20 cellular contexts compared by ENCODE assay signal in genomic region chr3:56469141-56469540, GRCh38. TPM values are rescaled to one million over a fixed set of nuclear protein-coding genes. Genes with fewer than 3 reads are reported as not detected.
DNase-seq lines count a peak whose midpoint lies in the region; ATAC-seq, FAIRE-seq and TF ChIP-seq lines count a peak whose summit lies in the region.
"Had no signal": no experiment of that assay in that cellular context is flagged by ENCODE, and none has a peak within 500 bp of the region (broad histone marks: within the 10 kb centered on the region; RNA-seq: fewer than 3 reads in every experiment).

No MANE protein-coding gene starts in this region.

- POLR2A ChIA-PET in CD4-positive, alpha-beta T cell (lab: Charles Lee) = no interaction called here

- H3K4me1 Mint-ChIP-seq in neural crest cell = peaks cover 13% of the 10 kb centered on the region
- peaks cover 22% of the 10 kb centered on the region for H3K4me1 Mint-ChIP-seq in CD4-positive, alpha-beta T cell (ENCODE audit: low read depth)

- peaks cover 30% of the 10 kb centered on the region for H3K27me3 Mint-ChIP-seq in neural crest cell (ENCODE audit: low read depth)
- H3K27me3 Mint-ChIP-seq in CD4-positive, alpha-beta T cell = peaks cover 84% of the 10 kb centered on the region

- no peak for FAIRE-seq in GM12891 (lab: Jason Lieb, UNC)
- FAIRE-seq: D721Med, GM12892, urothelium cell line had no signal

- H3K4me3 Mint-ChIP-seq in neural crest cell = peak overlapping the region; percentile 74
- H3K4me3 Mint-ChIP-seq in CD4-positive, alpha-beta T cell = no peak overlapping the region
- H3K4me3 Mint-ChIP-seq: activated T-cell treated with anti-CD3 and anti-CD28 coated beads, Interleukin-2, amount 50 U/mL, for 24 hours; T-helper 1 cell treated with Interleukin-12 subunit alpha and Interleukin-12 subunit beta and Interleukin-4 antibody, amounts not matched to agents 30 μg/mL and 1 μg/mL, for 36 hours had no signal

- H3K27ac Mint-ChIP-seq in neural crest cell (ENCODE audit: unreplicated experiment) = no peak overlapping the region
- H3K27ac Mint-ChIP-seq in CD4-positive, alpha-beta T cell = no peak overlapping the region
- H3K27ac Mint-ChIP-seq: activated T-cell treated with anti-CD3 and anti-CD28 coated beads, Interleukin-2, amount 50 U/mL, for 24 hours; T-helper 1 cell treated with Interleukin-12 subunit alpha and Interleukin-12 subunit beta and Interleukin-4 antibody, amounts not matched to agents 30 μg/mL and 1 μg/mL, for 36 hours had no signal

- peaks cover 68% of the 10 kb centered on the region for H3K27me3 ChIP-seq in CD4-positive, alpha-beta T cell (ENCODE audit: control insufficient read depth, insufficient read depth, low read length)
- H3K27me3 ChIP-seq: ovary had no signal

- CTCF ChIA-PET in CD4-positive, alpha-beta T cell (lab: Charles Lee) = no interaction called here

- no peak for ATAC-seq in CD4-positive, alpha-beta T cell (ENCODE audit: poor library complexity)

- H3K9me3 ChIP-seq in CD4-positive, alpha-beta T cell (ENCODE audit: control insufficient read depth, low read length) = no peaks in the 10 kb centered on the region
- H3K9me3 ChIP-seq: adrenal gland, ovary had no signal

- in situ Hi-C loops in G401 (cut with HindIII; ENCODE audit: low sequenced_read_pairs) = no loop called here

- no peaks in the 10 kb centered on the region for H3K9me3 Mint-ChIP-seq in neural crest cell
- H3K9me3 Mint-ChIP-seq in CD4-positive, alpha-beta T cell = peaks cover 2% of the 10 kb centered on the region
- H3K9me3 Mint-ChIP-seq: activated T-cell treated with anti-CD3 and anti-CD28 coated beads, Interleukin-2, amount 50 U/mL, for 24 hours had no signal

- intact Hi-C loops in CD4-positive, alpha-beta T cell (cut with DNase I, micrococcal nuclease) = no loop called here

- DNase-seq in DMS53 (lab: John Stamatoyannopoulos, UW) (peak; percentile 1), DMS53 treated with DMSO at 0.1 percent for 48 hours (lab: John Stamatoyannopoulos, UW; ENCODE audit: unreplicated experiment) (no peak), G401 (ENCODE audit: low spot score) (peak; percentile 43), cerebellar cortex (ENCODE audit: low spot score) (peak; percentile 34), neural crest cell (ENCODE audit: low read depth, low spot score) (no peak), GM12891 (ENCODE audit: insufficient read length, low spot score) (no peak), SIG-M5 treated with dmso at 0.1 percent for 504 hours (lab: John Stamatoyannopoulos, UW; ENCODE audit: unreplicated experiment) (no peak)
- no peak for DNase-seq in CD4-positive, alpha-beta T cell
- DNase-seq: activated CD4-positive, alpha-beta T cell treated with anti-CD3 and anti-CD28 coated beads, Interleukin-2, amount 50 U/mL, for 48 hours; activated T-cell treated with anti-CD3 and anti-CD28 coated beads, Interleukin-2, amount 50 U/mL, for 24 hours; effector CD8-positive, alpha-beta T cell; NCI-H1436; stimulated activated CD4-positive, alpha-beta T cell treated with anti-CD3 and anti-CD28 coated beads, Interleukin-4, amount 100 ng/mL, for 1 hour had no signal

- TF ChIP-seq CTCF in neural crest cell (conservative IDR thresholded peaks at IDR 0.05) = no peak
- no peak for TF ChIP-seq CTCF in CD4-positive, alpha-beta T cell (IDR thresholded peaks at IDR 0.05)

- no peak overlapping the region for H3K27ac ChIP-seq in CD4-positive, alpha-beta T cell (ENCODE audit: low read depth, low read length)
- H3K27ac ChIP-seq: 22Rv1, adrenal gland, ovary had no signal

- no peak for TF ChIP-seq POLR2A in GM12891 (IDR thresholded peaks at IDR 0.05; ENCODE audit: low read depth, low read length)

- no peaks in the 10 kb centered on the region for H3K36me3 Mint-ChIP-seq in neural crest cell (ENCODE audit: low read depth)
- no peaks in the 10 kb centered on the region for H3K36me3 Mint-ChIP-seq in CD4-positive, alpha-beta T cell (ENCODE audit: low read depth)

TF ChIP-seq in GM12891, 5 proteins besides CTCF, POLR2A, EP300 and RAD21:
- TF ChIP-seq TAF1 (IDR thresholded peaks at IDR 0.05; ENCODE audit: low read depth, low read length) (no peak), SPI1 (IDR thresholded peaks at IDR 0.05; ENCODE audit: low read depth, low read length) (no peak), PAX5 (IDR thresholded peaks at IDR 0.05; ENCODE audit: insufficient read depth, low read length, severe bottlenecking) (no peak), POU2F2 (IDR thresholded peaks at IDR 0.05; ENCODE audit: low read depth, low read length) (no peak), POLR2AphosphoS5 (IDR thresholded peaks at IDR 0.05; ENCODE audit: low read depth, low read length) (no peak)

RNA-seq across cellular contexts. Expression of gene ERC2, which starts 0.9 kb away (rescaled TPM):
- 1.4 and 3.8 TPM in 2 replicates for total RNA-seq in G401 (2014; rRNA removed; shearing (Covaris generic))
- 12.2 and 13.5 TPM in 2 replicates for total RNA-seq in neural crest cell
- 0.08 TPM for polyA plus RNA-seq in GM12891 (2012; ENCODE audit: low read depth, missing spikeins)
- total RNA-seq in CD4-positive, alpha-beta T cell = not detected

Comparison
In these comparisons a context has a peak if more than half of its experiments do, and no peak if none do; other contexts are left out.
1. DNase-seq: peak in DMS53 (single experiment), G401 (single experiment) and cerebellar cortex (single experiment); none in DMS53 treated with DMSO at 0.1 percent for 48 hours (single experiment), neural crest cell (single experiment), GM12891 (single experiment), SIG-M5 treated with dmso at 0.1 percent for 504 hours (single experiment) and CD4-positive, alpha-beta T cell (0 of 10).